In the genomic region with DNA sequence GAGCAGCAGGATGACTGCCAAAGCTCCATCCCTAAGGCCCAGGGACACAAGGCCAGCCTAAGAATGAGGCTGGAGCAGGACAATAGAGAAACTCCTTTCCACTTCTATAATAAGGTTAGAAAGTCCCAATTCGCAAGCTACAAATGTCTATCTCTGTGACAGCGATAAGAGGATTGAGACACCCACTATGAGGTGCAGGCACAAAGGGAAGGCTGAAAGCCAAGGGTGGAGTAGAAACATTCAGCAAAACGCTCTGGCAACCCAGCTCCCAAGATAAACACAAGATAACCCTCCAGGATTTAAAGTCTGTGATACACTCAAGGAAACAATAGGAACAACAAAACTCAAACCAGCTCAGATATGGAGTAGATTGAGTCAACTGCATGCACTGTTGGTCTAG, we compare ENCODE assay signal across 23 cellular contexts.
"Had no signal": no experiment of that assay in that cellular context is flagged by ENCODE, and none has a peak within 500 bp of the region (broad histone marks: within the 10 kb centered on the region; RNA-seq: fewer than 3 reads in every experiment).

No MANE protein-coding gene starts in this region.

- H3K36me3 Mint-ChIP-seq: activated naive CD4-positive, alpha-beta T cell treated with anti-CD3 and anti-CD28 coated beads, Interleukin-2, amount 10 ng/mL, durations not matched to agents 7 days and 5 days; natural killer cell treated with Interleukin-12 subunit alpha and Interleukin-12 subunit beta and Interleukin-15 and Interleukin-18, amount 100 ng/mL, for 72 hours had no signal

- H3K4me3 ChIP-seq: gastrocnemius medialis, lower lobe of right lung, pancreas, psoas muscle, right lobe of liver, skin epidermis, thyroid gland had no signal

- DNase-seq: activated CD4-positive, alpha-beta memory T cell treated with anti-CD3 and anti-CD28 coated beads, Interleukin-2, amount 10 ng/mL, durations not matched to agents 7 days and 5 days; activated CD4-positive, alpha-beta T cell treated with anti-CD3 and anti-CD28 coated beads, Interleukin-2, amount 10 ng/mL, durations not matched to agents 24 days and 14 days; activated effector memory CD4-positive, alpha-beta T cell treated with Interleukin-2 at 50 U/mL for 16 hours; activated naive CD4-positive, alpha-beta T cell treated with anti-CD3 and anti-CD28 coated beads, Interleukin-2, amount 10 ng/mL, durations not matched to agents 7 days and 5 days; activated T-cell treated with anti-CD3 and anti-CD28 coated beads, Interleukin-2, amount 50 U/mL, for 72 hours; amygdala; gastrocnemius medialis; head of caudate nucleus; islet precursor cell; lower lobe of right lung; pancreas; psoas muscle; right lobe of liver; stimulated activated CD4-positive, alpha-beta T cell treated with anti-CD3 and anti-CD28 coated beads, Interleukin-1b, Interleukin-23, amount 100 ng/mL, for 48 hours; substantia nigra; T-helper 2 cell; thyroid gland had no signal

- H3K27ac Mint-ChIP-seq: activated CD4-positive, alpha-beta memory T cell treated with anti-CD3 and anti-CD28 coated beads, Interleukin-2, amount 10 ng/mL, durations not matched to agents 7 days and 5 days; activated CD4-positive, alpha-beta T cell treated with anti-CD3 and anti-CD28 coated beads, Interleukin-2, amount 10 ng/mL, durations not matched to agents 24 days and 14 days; activated naive CD4-positive, alpha-beta T cell treated with anti-CD3 and anti-CD28 coated beads, Interleukin-2, amount 10 ng/mL, durations not matched to agents 7 days and 5 days; activated T-cell treated with anti-CD3 and anti-CD28 coated beads, Interleukin-2, amount 50 U/mL, for 72 hours; natural killer cell treated with Interleukin-12 subunit alpha and Interleukin-12 subunit beta and Interleukin-15 and Interleukin-18, amount 100 ng/mL, for 72 hours; stimulated activated naive CD8-positive, alpha-beta T cell treated with anti-CD3 and anti-CD28 coated beads, Interleukin-15, Interleukin-2, amounts not matched to agents 100 ng/mL and 50 ng/mL, for 24 hours had no signal

- H3K9me3 Mint-ChIP-seq: activated CD4-positive, alpha-beta memory T cell treated with anti-CD3 and anti-CD28 coated beads, Interleukin-2, amount 10 ng/mL, durations not matched to agents 7 days and 5 days; activated CD4-positive, alpha-beta T cell treated with anti-CD3 and anti-CD28 coated beads, Interleukin-2, amount 10 ng/mL, durations not matched to agents 24 days and 14 days; activated naive CD4-positive, alpha-beta T cell treated with anti-CD3 and anti-CD28 coated beads, Interleukin-2, amount 10 ng/mL, durations not matched to agents 7 days and 5 days; activated T-cell treated with anti-CD3 and anti-CD28 coated beads, Interleukin-2, amount 50 U/mL, for 72 hours; stimulated activated naive CD8-positive, alpha-beta T cell treated with anti-CD3 and anti-CD28 coated beads, Interleukin-15, Interleukin-2, amounts not matched to agents 100 ng/mL and 50 ng/mL, for 24 hours had no signal

- H3K4me1 ChIP-seq: gastrocnemius medialis, lower lobe of right lung, pancreas, psoas muscle, right lobe of liver, thyroid gland had no signal

- H3K4me1 Mint-ChIP-seq: activated CD4-positive, alpha-beta memory T cell treated with anti-CD3 and anti-CD28 coated beads, Interleukin-2, amount 10 ng/mL, durations not matched to agents 7 days and 5 days; activated CD4-positive, alpha-beta T cell treated with anti-CD3 and anti-CD28 coated beads, Interleukin-2, amount 10 ng/mL, durations not matched to agents 24 days and 14 days; activated naive CD4-positive, alpha-beta T cell treated with anti-CD3 and anti-CD28 coated beads, Interleukin-2, amount 10 ng/mL, durations not matched to agents 7 days and 5 days had no signal

- H3K27me3 Mint-ChIP-seq: activated CD4-positive, alpha-beta memory T cell treated with anti-CD3 and anti-CD28 coated beads, Interleukin-2, amount 10 ng/mL, durations not matched to agents 7 days and 5 days; activated CD4-positive, alpha-beta T cell treated with anti-CD3 and anti-CD28 coated beads, Interleukin-2, amount 10 ng/mL, durations not matched to agents 24 days and 14 days; natural killer cell treated with Interleukin-12 subunit alpha and Interleukin-12 subunit beta and Interleukin-15 and Interleukin-18, amount 100 ng/mL, for 72 hours had no signal

- H3K27ac ChIP-seq: gastrocnemius medialis, lower lobe of right lung, neutrophil, pancreas, psoas muscle, right lobe of liver, skin epidermis, thyroid gland, VCaP had no signal

- H3K4me3 Mint-ChIP-seq: activated CD4-positive, alpha-beta memory T cell treated with anti-CD3 and anti-CD28 coated beads, Interleukin-2, amount 10 ng/mL, durations not matched to agents 7 days and 5 days; activated CD4-positive, alpha-beta T cell treated with anti-CD3 and anti-CD28 coated beads, Interleukin-2, amount 10 ng/mL, durations not matched to agents 24 days and 14 days; activated naive CD4-positive, alpha-beta T cell treated with anti-CD3 and anti-CD28 coated beads, Interleukin-2, amount 10 ng/mL, durations not matched to agents 7 days and 5 days; activated T-cell treated with anti-CD3 and anti-CD28 coated beads, Interleukin-2, amount 50 U/mL, for 72 hours; natural killer cell treated with Interleukin-12 subunit alpha and Interleukin-12 subunit beta and Interleukin-15 and Interleukin-18, amount 100 ng/mL, for 72 hours; stimulated activated naive CD8-positive, alpha-beta T cell treated with anti-CD3 and anti-CD28 coated beads, Interleukin-15, Interleukin-2, amounts not matched to agents 100 ng/mL and 50 ng/mL, for 24 hours had no signal

- H3K36me3 ChIP-seq: gastrocnemius medialis, lower lobe of right lung, neutrophil, pancreas, right lobe of liver, thyroid gland had no signal

- H3K27me3 ChIP-seq: gastrocnemius medialis, neutrophil, pancreas, right lobe of liver, thyroid gland had no signal

- H3K9me3 ChIP-seq: gastrocnemius medialis, lower lobe of right lung, neutrophil, pancreas, psoas muscle, right lobe of liver, thyroid gland had no signal

- ATAC-seq: activated CD4-positive, CD25-positive, alpha-beta regulatory T cell treated with anti-CD3 and anti-CD28 coated beads, Interleukin-2, amount 50 U/mL, for 24 hours; activated T-cell treated with anti-CD3 and anti-CD28 coated beads, Interleukin-2, amount 50 U/mL, for 72 hours; gastrocnemius medialis; lower lobe of right lung; natural killer cell treated with Interleukin-12 subunit alpha and Interleukin-12 subunit beta and Interleukin-15 and Interleukin-18, amount 100 ng/mL, for 72 hours; psoas muscle; right lobe of liver had no signal
